8 cellular contexts compared by ENCODE assay signal in genomic region chr5:149581931-149582768, GRCh38. TPM values are rescaled to one million over a fixed set of nuclear protein-coding genes. Genes with fewer than 3 reads are reported as not detected.
DNase-seq lines count a peak whose midpoint lies in the region; ATAC-seq, FAIRE-seq and TF ChIP-seq lines count a peak whose summit lies in the region.

No MANE protein-coding gene starts in this region.

- H3K9ac ChIP-seq in K562 (ENCODE audit: insufficient read depth in 1 of 2, low read depth in 2 of 2, low read length in 2 of 2): peak overlapping the region in 1 of 2 experiments; percentile 60; a peak in 1 of 4 replicates
- H3K9ac ChIP-seq in keratinocyte (ENCODE audit: control insufficient read depth, extremely low read depth, insufficient read depth, low read length): peak overlapping the region; percentile 77
- no peak overlapping the region for H3K9ac ChIP-seq in smooth muscle cell (ENCODE audit: low read depth)

- no TSS peak for BruUV-seq in K562 (replicated peaks; lab: Mats Ljungman, UMichigan)

- dilution Hi-C loops in keratinocyte (cut with MboI; ENCODE audit: extremely low pct_ligation_motif_present, low sequenced_read_pairs): no loop called here

- H3K4me2 ChIP-seq in K562 (ENCODE audit: insufficient read depth, low read length) (no peak overlapping the region), keratinocyte (ENCODE audit: control insufficient read depth, extremely low read depth, insufficient read depth, low read depth, low read length) (peak overlapping the region; percentile 93), smooth muscle cell (peak overlapping the region; percentile 95)

- H4K20me1 ChIP-seq in K562 (replicated peaks; ENCODE audit: control insufficient read depth, insufficient read depth, low read length): no peaks in the 10 kb centered on the region
- H4K20me1 ChIP-seq in keratinocyte (ENCODE audit: control insufficient read depth, extremely low read depth, insufficient read depth, low read length): no peaks in the 10 kb centered on the region
- no peaks in the 10 kb centered on the region for H4K20me1 ChIP-seq in smooth muscle cell (ENCODE audit: low read depth)

- peaks cover 4 to 5% of the 10 kb centered on the region in 2 experiments; a peak in 2 of 5 replicates for H3K4me1 ChIP-seq in K562 (replicated peaks in 1 of 2; ENCODE audit: control insufficient read depth in 2 of 2, insufficient read depth in 2 of 2, low read length in 2 of 2)
- peaks cover 25% of the 10 kb centered on the region for H3K4me1 ChIP-seq in keratinocyte (ENCODE audit: control insufficient read depth, extremely low read depth, insufficient read depth, low read length)
- H3K4me1 ChIP-seq in smooth muscle cell (ENCODE audit: low read depth): peaks cover 11% of the 10 kb centered on the region

- H3K27me3 Mint-ChIP-seq in activated T-cell treated with anti-CD3 and anti-CD28 coated beads, Interleukin-2, amount 50 U/mL, for 72 hours (ENCODE audit: low read depth): no peaks in the 10 kb centered on the region

- POLR2A ChIA-PET in K562 (lab: Yijun Ruan, JAX): interaction anchor here (0.6 to 0.8 kb wide), 2 partner anchors 31 to 378 kb away, joined by 3 to 4 read pairs; partner anchors contain the start of genes CSNK1A1 and SLC26A2

- H3K36me3 Mint-ChIP-seq in activated T-cell treated with anti-CD3 and anti-CD28 coated beads, Interleukin-2, amount 50 U/mL, for 72 hours (ENCODE audit: insufficient read depth in 2 of 2): no peaks in the 10 kb centered on the region

- in situ Hi-C loops in K562 (cut with MboI): no loop called here

- FAIRE-seq in K562 (lab: Jason Lieb, UNC) (no peak), keratinocyte (lab: Jason Lieb, UNC) (peak; percentile 9)

- no peaks in the 10 kb centered on the region for H3F3A ChIP-seq in smooth muscle cell (ENCODE audit: low read depth)

- H3K79me2 ChIP-seq in K562 (ENCODE audit: control insufficient read depth, insufficient read depth, low read length) (no peaks in the 10 kb centered on the region), keratinocyte (ENCODE audit: control insufficient read depth, insufficient read depth, low read length) (no peaks in the 10 kb centered on the region), smooth muscle cell (ENCODE audit: low read depth) (no peaks in the 10 kb centered on the region)

- no peaks in the 10 kb centered on the region for H3K36me3 ChIP-seq in K562 (ENCODE audit: control insufficient read depth, insufficient read depth, low read length)
- H3K36me3 ChIP-seq in keratinocyte (ENCODE audit: control insufficient read depth in 2 of 2, extremely low read depth in 1 of 2, insufficient read depth in 2 of 2, low read length in 2 of 2): no peaks in the 10 kb centered on the region
- no peaks in the 10 kb centered on the region for H3K36me3 ChIP-seq in smooth muscle cell (ENCODE audit: low read depth)

- no peak for ATAC-seq in activated T-cell treated with anti-CD3 and anti-CD28 coated beads, Interleukin-2, amount 50 U/mL, for 72 hours (replicated peaks in 1 of 2)
- 0 out of 3 replicates have a peak, but pooled peaks have one; percentile 40 for ATAC-seq in K562

- no peak overlapping the region for H3K27ac Mint-ChIP-seq in activated T-cell treated with anti-CD3 and anti-CD28 coated beads, Interleukin-2, amount 50 U/mL, for 72 hours

- no peak for DNase-seq in activated T-cell treated with anti-CD3 and anti-CD28 coated beads, Interleukin-2, amount 50 U/mL, for 72 hours
- DNase-seq in activated T-cell treated with anti-CD3 and anti-CD28 coated beads for 4 hours (no peak), K562 (ENCODE audit: extremely low read depth in 1 of 4, low spot score in 3 of 4) (no peak), keratinocyte (ENCODE audit: low read depth, low spot score) (no peak), smooth muscle cell (lab: John Stamatoyannopoulos, UW; ENCODE audit: unreplicated experiment) (no peak), NOMO-1 (lab: John Stamatoyannopoulos, UW; ENCODE audit: unreplicated experiment in 2 of 2) (no peak), activated gamma-delta T cell treated with Interleukin-2 at 50 U/mL for 16 hours (no peak), germinal center (ENCODE audit: low spot score) (no peak)

- intact Hi-C loops in K562 (cut with micrococcal nuclease): no loop called here

- no peak for TF ChIP-seq POLR2A in K562 (conservative IDR thresholded peaks at IDR 0.05)

- H3K27ac ChIP-seq in K562 (ENCODE audit: extremely low read depth, low read depth, low read length) (no peak overlapping the region), keratinocyte (ENCODE audit: control insufficient read depth, insufficient read depth, low read length) (peak overlapping the region; percentile 80), smooth muscle cell (ENCODE audit: low read depth) (no peak overlapping the region)

- CTCF ChIA-PET in K562 (lab: Yijun Ruan, JAX; ENCODE audit: low intra/inter-chr PET ratio): no interaction called here

- no peak overlapping the region for H3K4me3 ChIP-seq in K562
- H3K4me3 ChIP-seq in keratinocyte (ENCODE audit: control insufficient read depth in 2 of 3, extremely low read depth in 1 of 3, insufficient read depth in 2 of 3, low read depth in 1 of 3, low read length in 3 of 3): peak overlapping the region; percentile 48 to 65 (median 56)
- H3K4me3 ChIP-seq in smooth muscle cell: peak overlapping the region; percentile 64

- H2AFZ ChIP-seq in K562 (ENCODE audit: low read depth, low read length) (peak overlapping the region; percentile 37; the same call in 1 of the 2 replicates), keratinocyte (ENCODE audit: control insufficient read depth, low read length) (peak overlapping the region; percentile 92), smooth muscle cell (ENCODE audit: low read depth) (peak overlapping the region; percentile 90)

- H3K9me3 ChIP-seq in K562 (replicated peaks; ENCODE audit: control insufficient read depth, insufficient read depth, low read depth, low read length) (no peaks in the 10 kb centered on the region), keratinocyte (ENCODE audit: control insufficient read depth, low read depth, low read length) (no peaks in the 10 kb centered on the region), smooth muscle cell (replicated peaks; ENCODE audit: low read depth) (no peaks in the 10 kb centered on the region)

- no peak for TF ChIP-seq EP300 in K562 (IDR thresholded peaks at IDR 0.05; ENCODE audit: low read length)

- TF ChIP-seq CTCF in K562 (IDR thresholded peaks at IDR 0.05 in 2 of 3, conservative IDR thresholded peaks at IDR 0.05 in 1 of 3; ENCODE audit: insufficient read depth in 2 of 3, low read depth in 1 of 3, low read length in 3 of 3) (no peak), keratinocyte (optimal IDR thresholded peaks at IDR 0.05 in 1 of 3, IDR thresholded peaks at IDR 0.05 in 1 of 3, conservative IDR thresholded peaks at IDR 0.05 in 1 of 3; ENCODE audit: extremely low read depth in 1 of 3, insufficient read depth in 2 of 3, low read length in 3 of 3) (no peak), smooth muscle cell (IDR thresholded peaks at IDR 0.05; ENCODE audit: borderline replicate concordance, insufficient read depth, poor library complexity, severe bottlenecking) (no peak)

- no peaks in the 10 kb centered on the region for H3K9me1 ChIP-seq in K562 (ENCODE audit: control insufficient read depth, insufficient read depth, low read length)
- no peaks in the 10 kb centered on the region for H3K9me1 ChIP-seq in keratinocyte (ENCODE audit: control insufficient read depth, extremely low read depth, insufficient read depth, low read length)

- 25% methylated on average over 8 of the region's 9 CpGs for WGBS in K562 (ENCODE audit: insufficient coverage, low coverage, missing lambda C conversion rate)
- WGBS in smooth muscle cell (ENCODE audit: low lambda C conversion rate): 62% methylated on average over 9 of the region's 9 CpGs

- no peaks in the 10 kb centered on the region for H3K9me3 Mint-ChIP-seq in activated T-cell treated with anti-CD3 and anti-CD28 coated beads, Interleukin-2, amount 50 U/mL, for 72 hours

- H3K4me3 Mint-ChIP-seq in activated T-cell treated with anti-CD3 and anti-CD28 coated beads, Interleukin-2, amount 50 U/mL, for 72 hours: peak overlapping the region; percentile 73 to 84

- H3K27me3 ChIP-seq in K562 (ENCODE audit: control insufficient read depth in 2 of 2, insufficient read depth in 2 of 2, low read length in 2 of 2): 0 out of 5 replicates have a peak, but pooled peaks cover 0 to 1% of the 10 kb centered on the region in 2 experiments
- H3K27me3 ChIP-seq in keratinocyte (ENCODE audit: control insufficient read depth, extremely low read depth, insufficient read depth, low read length): no peaks in the 10 kb centered on the region
- H3K27me3 ChIP-seq in smooth muscle cell (ENCODE audit: low read depth): peaks cover 14% of the 10 kb centered on the region

- H3K4me1 Mint-ChIP-seq in activated T-cell treated with anti-CD3 and anti-CD28 coated beads, Interleukin-2, amount 50 U/mL, for 72 hours (ENCODE audit: low read depth): peaks cover 41% of the 10 kb centered on the region

- no peak for TF ChIP-seq RAD21 in K562 (CRISPR knock-in tag; conservative IDR thresholded peaks at IDR 0.05 in 1 of 2, IDR thresholded peaks at IDR 0.05 in 1 of 2)

RNA-seq across cellular contexts. Expression of gene ARHGEF37, which starts 0.9 kb away (rescaled TPM):
- 1 to 10 TPM; 1.6 to 3.7 TPM for total RNA-seq in activated T-cell treated with anti-CD3 and anti-CD28 coated beads, Interleukin-2, amount 50 U/mL, for 72 hours
- total RNA-seq in K562 (2011; cell fraction: chromatin; rRNA removed; ENCODE audit: low replicate concordance): 0.11 TPM in 1 of 2 replicates, not detected in the other
- not detected in 2 replicates for total RNA-seq in K562 (2011; cell fraction: nucleolus; rRNA removed)
- total RNA-seq in K562 (2011; cell fraction: nucleoplasm; rRNA removed): 0.15 TPM in 1 of 2 replicates, not detected in the other
- total RNA-seq in K562 (2014; rRNA removed) (0.05 TPM in 1 of 2 replicates, not detected in the other), K562 (2014; rRNA removed; fragmentation: Illumina TruSeq; extraction: Trizol) (0.04 and 0.06 TPM in 2 replicates), K562 (2015; rRNA removed; fragmentation: Illumina TruSeq; extraction: Trizol) (0.14 TPM in 1 of 2 replicates, not detected in the other), K562 (2021) (0.27 and 0.51 TPM in 2 replicates), smooth muscle cell (1.4 and 2.3 TPM in 2 replicates)
- polyA plus RNA-seq in K562 (2011; rRNA removed) (0.04 TPM in 2 replicates), K562 (2014; fragmentation: Illumina TruSeq; extraction: Trizol) (0.04 TPM in 1 of 2 replicates, not detected in the other), K562 (2014; fragmentation: Nextera tagmentation; extraction: Ambion mirVana) (under 1 TPM; 0.17 to 0.25 TPM), K562 (2014; rRNA removed) (0.01 TPM in 1 of 2 replicates, not detected in the other), keratinocyte (4.1 to 25.0 TPM (median 8.7 TPM) in 3 replicates), smooth muscle cell (0.70 and 2.0 TPM in 2 replicates)
- 0.01 TPM in 2 replicates for polyA plus RNA-seq in K562 (2011; cell fraction: cytosol; rRNA removed)
- 0.09 TPM in 1 of 2 replicates, not detected in the other for polyA plus RNA-seq in K562 (2011; cell fraction: nucleus; rRNA removed)
- 0.05 and 0.21 TPM in 2 replicates for polyA plus RNA-seq in K562 (2012)
- not detected in 2 replicates for polyA minus RNA-seq in K562 (2011; rRNA and poly(A)+ RNA removed)
- polyA minus RNA-seq in K562 (2011; cell fraction: cytosol; rRNA and poly(A)+ RNA removed): 2.0 TPM in 1 of 2 replicates, not detected in the other
- 0.13 TPM in 1 of 2 replicates, not detected in the other for polyA minus RNA-seq in K562 (2011; cell fraction: nucleus; rRNA and poly(A)+ RNA removed)
- polyA plus RNA-seq in keratinocyte (2011; ENCODE audit: low read depth): 19.3 TPM
- 7.9 and 8.8 TPM in 2 replicates for polyA plus RNA-seq in keratinocyte (2011; cell fraction: cytosol; rRNA removed)
- 22.3 and 22.9 TPM in 2 replicates for polyA plus RNA-seq in keratinocyte (2011; cell fraction: nucleus; rRNA removed)
- polyA plus RNA-seq in keratinocyte (2012; ENCODE audit: low replicate concordance): 5.7 and 29.3 TPM in 2 replicates
- polyA minus RNA-seq in keratinocyte: 6.6 to 21.9 TPM (median 11.9 TPM) in 3 replicates
- polyA minus RNA-seq in keratinocyte (2011; cell fraction: cytosol; rRNA and poly(A)+ RNA removed): 6.9 TPM
- 15.3 and 18.8 TPM in 2 replicates for polyA minus RNA-seq in keratinocyte (2011; cell fraction: nucleus; rRNA and poly(A)+ RNA removed)

RNA-seq across cellular contexts. Expression of gene CSNK1A1, which starts 30.9 kb away (rescaled TPM):
- 100 to 1,000 TPM; 176 to 209 TPM for total RNA-seq in activated T-cell treated with anti-CD3 and anti-CD28 coated beads, Interleukin-2, amount 50 U/mL, for 72 hours
- total RNA-seq in K562 (2011; cell fraction: chromatin; rRNA removed; ENCODE audit: low replicate concordance): 130 and 191 TPM in 2 replicates
- 70.5 and 71.3 TPM in 2 replicates for total RNA-seq in K562 (2011; cell fraction: nucleolus; rRNA removed)
- 97.4 and 136 TPM in 2 replicates for total RNA-seq in K562 (2011; cell fraction: nucleoplasm; rRNA removed)
- total RNA-seq in K562 (2014; rRNA removed) (196 TPM in 2 replicates), K562 (2014; rRNA removed; fragmentation: Illumina TruSeq; extraction: Trizol) (192 and 220 TPM in 2 replicates), K562 (2015; rRNA removed; fragmentation: Illumina TruSeq; extraction: Trizol) (141 and 154 TPM in 2 replicates), K562 (2021) (186 and 196 TPM in 2 replicates), smooth muscle cell (294 and 354 TPM in 2 replicates)
- polyA plus RNA-seq in K562 (2011; rRNA removed) (138 and 185 TPM in 2 replicates), K562 (2014; fragmentation: Illumina TruSeq; extraction: Trizol) (120 and 133 TPM in 2 replicates), K562 (2014; fragmentation: Nextera tagmentation; extraction: Ambion mirVana) (10 to 100 TPM; 49.1 to 63.3 TPM), K562 (2014; rRNA removed) (116 and 117 TPM in 2 replicates), keratinocyte (195 to 289 TPM (median 265 TPM) in 3 replicates), smooth muscle cell (129 and 151 TPM in 2 replicates)
- 64.6 and 80.0 TPM in 2 replicates for polyA plus RNA-seq in K562 (2011; cell fraction: cytosol; rRNA removed)
- 60.4 and 64.4 TPM in 2 replicates for polyA plus RNA-seq in K562 (2011; cell fraction: nucleus; rRNA removed)
- 86.1 and 129 TPM in 2 replicates for polyA plus RNA-seq in K562 (2012)
- polyA minus RNA-seq in K562 (2011; rRNA and poly(A)+ RNA removed): 262 and 295 TPM in 2 replicates
- 105 and 106 TPM in 2 replicates for polyA minus RNA-seq in K562 (2011; cell fraction: cytosol; rRNA and poly(A)+ RNA removed)
- polyA minus RNA-seq in K562 (2011; cell fraction: nucleus; rRNA and poly(A)+ RNA removed): 88.7 and 149 TPM in 2 replicates
- 951 TPM for polyA plus RNA-seq in keratinocyte (2011; ENCODE audit: low read depth)
- 163 and 296 TPM in 2 replicates for polyA plus RNA-seq in keratinocyte (2011; cell fraction: cytosol; rRNA removed)
- polyA plus RNA-seq in keratinocyte (2011; cell fraction: nucleus; rRNA removed): 204 and 245 TPM in 2 replicates
- 203 and 302 TPM in 2 replicates for polyA plus RNA-seq in keratinocyte (2012; ENCODE audit: low replicate concordance)
- polyA minus RNA-seq in keratinocyte: 139 to 440 TPM (median 413 TPM) in 3 replicates
- 372 TPM for polyA minus RNA-seq in keratinocyte (2011; cell fraction: cytosol; rRNA and poly(A)+ RNA removed)
- 205 and 376 TPM in 2 replicates for polyA minus RNA-seq in keratinocyte (2011; cell fraction: nucleus; rRNA and poly(A)+ RNA removed)

Comparison
In these comparisons a context has a peak if more than half of its experiments do, and no peak if none do; other contexts are left out.
1. H2AFZ ChIP-seq: peak in every context shown above with its lines; median percentile 92 in keratinocyte; 90 in smooth muscle cell; 37 in K562.